ENCODE assay signal across 7 cellular contexts in genomic region chr6:30396833-30397479, GRCh38. TPM values are rescaled to one million over a fixed set of nuclear protein-coding genes. Genes with fewer than 3 reads are reported as not detected.
A peak's percentile ranks its signal among the peaks of the same experiment; 100 is the strongest.
DNase-seq lines count a peak whose midpoint lies in the region; ATAC-seq, FAIRE-seq and TF ChIP-seq lines count a peak whose summit lies in the region.

No MANE protein-coding gene starts in this region.

- no peak overlapping the region for H3K4me3 ChIP-seq in PC-9
- H3K4me3 ChIP-seq in fibroblast of lung (replicated peaks in 1 of 4; ENCODE audit: control extremely low read depth in 1 of 4, insufficient read depth in 1 of 4, low read depth in 3 of 4, low read length in 4 of 4), result no peak overlapping the region

- no peak overlapping the region for H3K4me3 Mint-ChIP-seq in activated T-cell treated with anti-CD3 and anti-CD28 coated beads, Interleukin-2, amount 50 U/mL, for 4 hours
- H3K4me3 Mint-ChIP-seq in natural killer cell treated with Interleukin-12 subunit alpha and Interleukin-12 subunit beta and Interleukin-15 and Interleukin-18, amount 100 ng/mL, for 72 hours, result no peak overlapping the region

- no peaks in the 10 kb centered on the region for H3K36me3 ChIP-seq in PC-9 (ENCODE audit: low read depth)
- no peaks in the 10 kb centered on the region for H3K36me3 ChIP-seq in fibroblast of lung (ENCODE audit: control insufficient read depth, insufficient read depth, low read length)

- H4K20me1 ChIP-seq in PC-9 (ENCODE audit: insufficient read depth) (no peaks in the 10 kb centered on the region), fibroblast of lung (ENCODE audit: control insufficient read depth, extremely low read depth, insufficient read depth, low read length) (no peaks in the 10 kb centered on the region)

- no peaks in the 10 kb centered on the region for H3K9me2 ChIP-seq in PC-9 (ENCODE audit: insufficient read depth)

- H3K27ac Mint-ChIP-seq in natural killer cell treated with Interleukin-12 subunit alpha and Interleukin-12 subunit beta and Interleukin-15 and Interleukin-18, amount 100 ng/mL, for 72 hours, result no peak overlapping the region

- POLR2A ChIA-PET in PC-9 (lab: Charles Lee; ENCODE audit: unreplicated experiment), result no interaction called here

- intact Hi-C loops in PC-9 (cut with micrococcal nuclease; ENCODE audit: unreplicated experiment), result loop anchor here (1.0 to 2.0 kb wide), 2 partner anchors 158 to 178 kb away; no protein-coding TSS in a partner anchor

- peak; percentile 9 for FAIRE-seq in HTR-8/SVneo (lab: Jason Lieb, UNC)

- no peaks in the 10 kb centered on the region for H3K9me3 ChIP-seq in PC-9 (ENCODE audit: insufficient read depth, low read depth)
- no peaks in the 10 kb centered on the region for H3K9me3 ChIP-seq in fibroblast of lung (ENCODE audit: control insufficient read depth, insufficient read depth, low read depth, low read length)

- no peaks in the 10 kb centered on the region for H3K4me1 Mint-ChIP-seq in activated T-cell treated with anti-CD3 and anti-CD28 coated beads, Interleukin-2, amount 50 U/mL, for 4 hours (ENCODE audit: low read depth)
- H3K4me1 Mint-ChIP-seq in natural killer cell treated with Interleukin-12 subunit alpha and Interleukin-12 subunit beta and Interleukin-15 and Interleukin-18, amount 100 ng/mL, for 72 hours (ENCODE audit: low read depth in 2 of 2), result peaks cover 0 to 6% of the 10 kb centered on the region in 2 donors

- BruUV-seq in PC-9 (replicated peaks; lab: Mats Ljungman, UMichigan), result no TSS peak

- H3K9me3 Mint-ChIP-seq in activated T-cell treated with anti-CD3 and anti-CD28 coated beads, Interleukin-2, amount 50 U/mL, for 4 hours, result no peaks in the 10 kb centered on the region
- no peaks in the 10 kb centered on the region for H3K9me3 Mint-ChIP-seq in natural killer cell treated with Interleukin-12 subunit alpha and Interleukin-12 subunit beta and Interleukin-15 and Interleukin-18, amount 100 ng/mL, for 72 hours

- CTCF ChIA-PET in PC-9 (lab: Charles Lee), result no interaction called here

- TF ChIP-seq CTCF in GM13976 (IDR thresholded peaks at IDR 0.05; ENCODE audit: borderline replicate concordance, control extremely low read depth, extremely low read depth, insufficient read depth, missing control alignments), result peak; percentile 82
- TF ChIP-seq CTCF in PC-9 (conservative IDR thresholded peaks at IDR 0.05), result peak; percentile 77
- peak; percentile 74 to 83 for TF ChIP-seq CTCF in fibroblast of lung (conservative IDR thresholded peaks at IDR 0.05 in 1 of 2, IDR thresholded peaks at IDR 0.05 in 1 of 2; ENCODE audit: low read depth in 1 of 2, low read length in 2 of 2)

- no peak overlapping the region for H2AFZ ChIP-seq in PC-9
- H2AFZ ChIP-seq in fibroblast of lung (ENCODE audit: low read length), result no peak overlapping the region

- no peaks in the 10 kb centered on the region for H3F3A ChIP-seq in PC-9 (ENCODE audit: insufficient read depth, low read depth)

- H3K36me3 Mint-ChIP-seq in activated T-cell treated with anti-CD3 and anti-CD28 coated beads, Interleukin-2, amount 50 U/mL, for 4 hours (ENCODE audit: insufficient read depth), result no peaks in the 10 kb centered on the region
- no peaks in the 10 kb centered on the region for H3K36me3 Mint-ChIP-seq in natural killer cell treated with Interleukin-12 subunit alpha and Interleukin-12 subunit beta and Interleukin-15 and Interleukin-18, amount 100 ng/mL, for 72 hours

- H3K79me2 ChIP-seq in PC-9 (ENCODE audit: low read depth), result no peaks in the 10 kb centered on the region
- H3K79me2 ChIP-seq in fibroblast of lung (ENCODE audit: control insufficient read depth, insufficient read depth, low read length), result no peaks in the 10 kb centered on the region

- H3K9ac ChIP-seq in fibroblast of lung (ENCODE audit: insufficient read depth, low read length), result no peak overlapping the region

- in situ Hi-C loops in GM13976 (cut with MboI; ENCODE audit: low sequenced_read_pairs, unreplicated experiment), result no loop called here

- DNase-seq in GM13976 (ENCODE audit: low spot score), result peak; percentile 89
- DNase-seq in HTR-8/SVneo (ENCODE audit: insufficient read length, low spot score), result peak; percentile 88
- peak in 1 of 2 experiments; percentile 67 for DNase-seq in PC-9
- DNase-seq in activated T-cell treated with anti-CD3 and anti-CD28 coated beads, Interleukin-2, amount 50 U/mL, for 4 hours, result peak; percentile 88
- peak; percentile 41 to 51 for DNase-seq in fibroblast of lung (ENCODE audit: low read depth in 2 of 2)
- DNase-seq in natural killer cell treated with Interleukin-12 subunit alpha and Interleukin-12 subunit beta and Interleukin-15 and Interleukin-18, amount 100 ng/mL, for 72 hours (ENCODE audit: low spot score), result peak; percentile 83
- peak; percentile 55 to 84 (median 74) for DNase-seq in stimulated activated naive CD4-positive, alpha-beta T cell (lab: John Stamatoyannopoulos, UW)

- no peak overlapping the region for H3K27ac ChIP-seq in PC-9
- no peak overlapping the region for H3K27ac ChIP-seq in fibroblast of lung (ENCODE audit: insufficient read depth, low read length)

- peak; percentile 96 to 98 for ATAC-seq in activated T-cell treated with anti-CD3 and anti-CD28 coated beads, Interleukin-2, amount 50 U/mL, for 4 hours
- peak; percentile 97 to 98 for ATAC-seq in natural killer cell treated with Interleukin-12 subunit alpha and Interleukin-12 subunit beta and Interleukin-15 and Interleukin-18, amount 100 ng/mL, for 72 hours

- peaks cover 34% of the 10 kb centered on the region for H3K27me3 Mint-ChIP-seq in activated T-cell treated with anti-CD3 and anti-CD28 coated beads, Interleukin-2, amount 50 U/mL, for 4 hours (ENCODE audit: low read depth)
- peaks cover 34 to 54% of the 10 kb centered on the region in 2 donors for H3K27me3 Mint-ChIP-seq in natural killer cell treated with Interleukin-12 subunit alpha and Interleukin-12 subunit beta and Interleukin-15 and Interleukin-18, amount 100 ng/mL, for 72 hours

- H3K4me1 ChIP-seq in PC-9 (replicated peaks; ENCODE audit: insufficient read depth) (no peaks in the 10 kb centered on the region), fibroblast of lung (ENCODE audit: control insufficient read depth, extremely low read depth, insufficient read depth, low read length) (no peaks in the 10 kb centered on the region)

- H3K27me3 ChIP-seq in PC-9 (ENCODE audit: insufficient read depth, low read depth), result peaks cover 49% of the 10 kb centered on the region
- peaks cover 8% of the 10 kb centered on the region for H3K27me3 ChIP-seq in fibroblast of lung (ENCODE audit: control insufficient read depth, insufficient read depth, low read length)

- no peak overlapping the region for H3K4me2 ChIP-seq in PC-9
- H3K4me2 ChIP-seq in fibroblast of lung (ENCODE audit: extremely low read depth, insufficient read depth, low read length), result no peak overlapping the region

RNA-seq across cellular contexts. Expression of gene RPP21, which starts 52.0 kb away (rescaled TPM):
- total RNA-seq in PC-9 (2021) (58.9 and 72.5 TPM in 2 replicates), fibroblast of lung (30.2 and 34.7 TPM in 2 replicates)
- 10 to 100 TPM; 67.3 to 74.8 (median 72.9) TPM for total RNA-seq in activated T-cell treated with anti-CD3 and anti-CD28 coated beads, Interleukin-2, amount 50 U/mL, for 4 hours
- 16.7 and 20.5 TPM in 2 replicates for polyA plus RNA-seq in fibroblast of lung
- 39.8 and 49.5 TPM in 2 replicates for polyA plus RNA-seq in fibroblast of lung (2012)
- polyA minus RNA-seq in fibroblast of lung (ENCODE audit: low replicate concordance), result 6.2 and 19.2 TPM in 2 replicates
- 10 to 100 TPM; 23.2 to 37.8 TPM for total RNA-seq in natural killer cell treated with Interleukin-12 subunit alpha and Interleukin-12 subunit beta and Interleukin-15 and Interleukin-18, amount 100 ng/mL, for 72 hours
